Comparison of ENCODE assay signal across 1 cellular context in the genomic region with DNA sequence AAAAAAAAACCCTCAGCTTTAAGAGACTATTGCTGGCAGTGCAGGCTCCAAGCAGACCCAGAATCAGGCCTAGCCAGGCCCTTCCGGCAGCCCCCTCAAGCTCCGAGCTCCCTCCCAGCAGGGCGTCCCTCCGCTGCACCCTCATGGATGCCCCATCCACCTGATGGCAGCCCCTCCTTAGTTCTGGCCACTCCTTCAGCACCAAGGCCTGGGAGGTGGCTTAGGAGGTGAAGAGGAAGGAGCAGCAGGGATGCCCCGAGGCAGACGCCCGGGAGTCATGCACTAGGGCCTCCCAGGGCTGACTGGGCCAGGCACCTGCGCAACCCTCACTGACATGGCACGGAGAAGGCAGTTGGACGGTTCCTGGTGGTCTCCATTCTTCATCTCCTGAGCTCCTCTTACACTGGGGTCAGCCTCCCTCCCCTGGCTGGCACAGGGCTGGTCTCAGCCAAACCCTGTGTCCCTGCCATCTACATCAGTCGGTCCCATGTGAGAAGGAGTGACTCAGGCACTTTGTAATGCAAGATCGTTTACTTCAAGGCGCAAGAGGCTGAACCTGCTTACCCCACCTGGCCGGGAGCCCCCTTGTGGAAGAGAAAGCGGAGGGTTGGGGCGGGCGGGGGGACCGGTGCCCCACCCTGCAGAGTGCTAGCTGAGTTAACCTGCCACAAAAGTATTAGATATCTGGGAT.
TF ChIP-seq lines count a peak whose summit lies in the region.

No MANE protein-coding gene starts in this region.

TF ChIP-seq in GM12878, 131 proteins besides CTCF, POLR2A, EP300 and RAD21 (continued from another document):
- TF ChIP-seq, protein P1, sequence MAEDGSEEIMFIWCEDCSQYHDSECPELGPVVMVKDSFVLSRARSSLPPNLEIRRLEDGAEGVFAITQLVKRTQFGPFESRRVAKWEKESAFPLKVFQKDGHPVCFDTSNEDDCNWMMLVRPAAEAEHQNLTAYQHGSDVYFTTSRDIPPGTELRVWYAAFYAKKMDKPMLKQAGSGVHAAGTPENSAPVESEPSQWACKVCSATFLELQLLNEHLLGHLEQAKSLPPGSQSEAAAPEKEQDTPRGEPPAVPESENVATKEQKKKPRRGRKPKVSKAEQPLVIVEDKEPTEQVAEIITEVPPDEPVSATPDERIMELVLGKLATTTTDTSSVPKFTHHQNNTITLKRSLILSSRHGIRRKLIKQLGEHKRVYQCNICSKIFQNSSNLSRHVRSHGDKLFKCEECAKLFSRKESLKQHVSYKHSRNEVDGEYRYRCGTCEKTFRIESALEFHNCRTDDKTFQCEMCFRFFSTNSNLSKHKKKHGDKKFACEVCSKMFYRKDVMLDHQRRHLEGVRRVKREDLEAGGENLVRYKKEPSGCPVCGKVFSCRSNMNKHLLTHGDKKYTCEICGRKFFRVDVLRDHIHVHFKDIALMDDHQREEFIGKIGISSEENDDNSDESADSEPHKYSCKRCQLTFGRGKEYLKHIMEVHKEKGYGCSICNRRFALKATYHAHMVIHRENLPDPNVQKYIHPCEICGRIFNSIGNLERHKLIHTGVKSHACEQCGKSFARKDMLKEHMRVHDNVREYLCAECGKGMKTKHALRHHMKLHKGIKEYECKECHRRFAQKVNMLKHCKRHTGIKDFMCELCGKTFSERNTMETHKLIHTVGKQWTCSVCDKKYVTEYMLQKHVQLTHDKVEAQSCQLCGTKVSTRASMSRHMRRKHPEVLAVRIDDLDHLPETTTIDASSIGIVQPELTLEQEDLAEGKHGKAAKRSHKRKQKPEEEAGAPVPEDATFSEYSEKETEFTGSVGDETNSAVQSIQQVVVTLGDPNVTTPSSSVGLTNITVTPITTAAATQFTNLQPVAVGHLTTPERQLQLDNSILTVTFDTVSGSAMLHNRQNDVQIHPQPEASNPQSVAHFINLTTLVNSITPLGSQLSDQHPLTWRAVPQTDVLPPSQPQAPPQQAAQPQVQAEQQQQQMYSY (CRISPR knock-in tag; IDR thresholded peaks at IDR 0.05): no peak
- TF ChIP-seq, protein P2, sequence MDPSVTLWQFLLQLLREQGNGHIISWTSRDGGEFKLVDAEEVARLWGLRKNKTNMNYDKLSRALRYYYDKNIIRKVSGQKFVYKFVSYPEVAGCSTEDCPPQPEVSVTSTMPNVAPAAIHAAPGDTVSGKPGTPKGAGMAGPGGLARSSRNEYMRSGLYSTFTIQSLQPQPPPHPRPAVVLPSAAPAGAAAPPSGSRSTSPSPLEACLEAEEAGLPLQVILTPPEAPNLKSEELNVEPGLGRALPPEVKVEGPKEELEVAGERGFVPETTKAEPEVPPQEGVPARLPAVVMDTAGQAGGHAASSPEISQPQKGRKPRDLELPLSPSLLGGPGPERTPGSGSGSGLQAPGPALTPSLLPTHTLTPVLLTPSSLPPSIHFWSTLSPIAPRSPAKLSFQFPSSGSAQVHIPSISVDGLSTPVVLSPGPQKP (IDR thresholded peaks at IDR 0.05; ENCODE audit: low read depth, low read length): no peak
- TF ChIP-seq POU2F2 (IDR thresholded peaks at IDR 0.05; ENCODE audit: borderline replicate concordance, low read depth, low read length) (no peak), IKZF1 (conservative IDR thresholded peaks at IDR 0.05) (no peak), SMAD5 (IDR thresholded peaks at IDR 0.05; ENCODE audit: low read depth) (no peak), ATF7 (IDR thresholded peaks at IDR 0.05; ENCODE audit: low read depth) (no peak), SRF (IDR thresholded peaks at IDR 0.05; ENCODE audit: low read depth in 2 of 2, low read length in 2 of 2) (no peak), ZNF207 (IDR thresholded peaks at IDR 0.05; ENCODE audit: borderline replicate concordance) (no peak), ZNF622 (IDR thresholded peaks at IDR 0.05) (no peak), EZH2 (IDR thresholded peaks at IDR 0.05; ENCODE audit: borderline replicate concordance, control insufficient read depth, low read depth, low read length) (no peak), CBX5 (IDR thresholded peaks at IDR 0.05; ENCODE audit: low read depth) (no peak), NBN (IDR thresholded peaks at IDR 0.05) (no peak)
- TF ChIP-seq, protein P3, sequence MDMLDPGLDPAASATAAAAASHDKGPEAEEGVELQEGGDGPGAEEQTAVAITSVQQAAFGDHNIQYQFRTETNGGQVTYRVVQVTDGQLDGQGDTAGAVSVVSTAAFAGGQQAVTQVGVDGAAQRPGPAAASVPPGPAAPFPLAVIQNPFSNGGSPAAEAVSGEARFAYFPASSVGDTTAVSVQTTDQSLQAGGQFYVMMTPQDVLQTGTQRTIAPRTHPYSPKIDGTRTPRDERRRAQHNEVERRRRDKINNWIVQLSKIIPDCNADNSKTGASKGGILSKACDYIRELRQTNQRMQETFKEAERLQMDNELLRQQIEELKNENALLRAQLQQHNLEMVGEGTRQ (IDR thresholded peaks at IDR 0.05; ENCODE audit: borderline replicate concordance, low read depth, low read length): no peak
- TF ChIP-seq, protein P4, sequence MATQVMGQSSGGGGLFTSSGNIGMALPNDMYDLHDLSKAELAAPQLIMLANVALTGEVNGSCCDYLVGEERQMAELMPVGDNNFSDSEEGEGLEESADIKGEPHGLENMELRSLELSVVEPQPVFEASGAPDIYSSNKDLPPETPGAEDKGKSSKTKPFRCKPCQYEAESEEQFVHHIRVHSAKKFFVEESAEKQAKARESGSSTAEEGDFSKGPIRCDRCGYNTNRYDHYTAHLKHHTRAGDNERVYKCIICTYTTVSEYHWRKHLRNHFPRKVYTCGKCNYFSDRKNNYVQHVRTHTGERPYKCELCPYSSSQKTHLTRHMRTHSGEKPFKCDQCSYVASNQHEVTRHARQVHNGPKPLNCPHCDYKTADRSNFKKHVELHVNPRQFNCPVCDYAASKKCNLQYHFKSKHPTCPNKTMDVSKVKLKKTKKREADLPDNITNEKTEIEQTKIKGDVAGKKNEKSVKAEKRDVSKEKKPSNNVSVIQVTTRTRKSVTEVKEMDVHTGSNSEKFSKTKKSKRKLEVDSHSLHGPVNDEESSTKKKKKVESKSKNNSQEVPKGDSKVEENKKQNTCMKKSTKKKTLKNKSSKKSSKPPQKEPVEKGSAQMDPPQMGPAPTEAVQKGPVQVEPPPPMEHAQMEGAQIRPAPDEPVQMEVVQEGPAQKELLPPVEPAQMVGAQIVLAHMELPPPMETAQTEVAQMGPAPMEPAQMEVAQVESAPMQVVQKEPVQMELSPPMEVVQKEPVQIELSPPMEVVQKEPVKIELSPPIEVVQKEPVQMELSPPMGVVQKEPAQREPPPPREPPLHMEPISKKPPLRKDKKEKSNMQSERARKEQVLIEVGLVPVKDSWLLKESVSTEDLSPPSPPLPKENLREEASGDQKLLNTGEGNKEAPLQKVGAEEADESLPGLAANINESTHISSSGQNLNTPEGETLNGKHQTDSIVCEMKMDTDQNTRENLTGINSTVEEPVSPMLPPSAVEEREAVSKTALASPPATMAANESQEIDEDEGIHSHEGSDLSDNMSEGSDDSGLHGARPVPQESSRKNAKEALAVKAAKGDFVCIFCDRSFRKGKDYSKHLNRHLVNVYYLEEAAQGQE (IDR thresholded peaks at IDR 0.05; ENCODE audit: low read depth, low read length): no peak
- TF ChIP-seq, protein P5, sequence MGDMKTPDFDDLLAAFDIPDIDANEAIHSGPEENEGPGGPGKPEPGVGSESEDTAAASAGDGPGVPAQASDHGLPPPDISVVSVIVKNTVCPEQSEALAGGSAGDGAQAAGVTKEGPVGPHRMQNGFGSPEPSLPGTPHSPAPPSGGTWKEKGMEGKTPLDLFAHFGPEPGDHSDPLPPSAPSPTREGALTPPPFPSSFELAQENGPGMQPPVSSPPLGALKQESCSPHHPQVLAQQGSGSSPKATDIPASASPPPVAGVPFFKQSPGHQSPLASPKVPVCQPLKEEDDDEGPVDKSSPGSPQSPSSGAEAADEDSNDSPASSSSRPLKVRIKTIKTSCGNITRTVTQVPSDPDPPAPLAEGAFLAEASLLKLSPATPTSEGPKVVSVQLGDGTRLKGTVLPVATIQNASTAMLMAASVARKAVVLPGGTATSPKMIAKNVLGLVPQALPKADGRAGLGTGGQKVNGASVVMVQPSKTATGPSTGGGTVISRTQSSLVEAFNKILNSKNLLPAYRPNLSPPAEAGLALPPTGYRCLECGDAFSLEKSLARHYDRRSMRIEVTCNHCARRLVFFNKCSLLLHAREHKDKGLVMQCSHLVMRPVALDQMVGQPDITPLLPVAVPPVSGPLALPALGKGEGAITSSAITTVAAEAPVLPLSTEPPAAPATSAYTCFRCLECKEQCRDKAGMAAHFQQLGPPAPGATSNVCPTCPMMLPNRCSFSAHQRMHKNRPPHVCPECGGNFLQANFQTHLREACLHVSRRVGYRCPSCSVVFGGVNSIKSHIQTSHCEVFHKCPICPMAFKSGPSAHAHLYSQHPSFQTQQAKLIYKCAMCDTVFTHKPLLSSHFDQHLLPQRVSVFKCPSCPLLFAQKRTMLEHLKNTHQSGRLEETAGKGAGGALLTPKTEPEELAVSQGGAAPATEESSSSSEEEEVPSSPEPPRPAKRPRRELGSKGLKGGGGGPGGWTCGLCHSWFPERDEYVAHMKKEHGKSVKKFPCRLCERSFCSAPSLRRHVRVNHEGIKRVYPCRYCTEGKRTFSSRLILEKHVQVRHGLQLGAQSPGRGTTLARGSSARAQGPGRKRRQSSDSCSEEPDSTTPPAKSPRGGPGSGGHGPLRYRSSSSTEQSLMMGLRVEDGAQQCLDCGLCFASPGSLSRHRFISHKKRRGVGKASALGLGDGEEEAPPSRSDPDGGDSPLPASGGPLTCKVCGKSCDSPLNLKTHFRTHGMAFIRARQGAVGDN (IDR thresholded peaks at IDR 0.05): no peak
